Comparison of ENCODE assay signal across 1 cellular context in the genomic region with DNA sequence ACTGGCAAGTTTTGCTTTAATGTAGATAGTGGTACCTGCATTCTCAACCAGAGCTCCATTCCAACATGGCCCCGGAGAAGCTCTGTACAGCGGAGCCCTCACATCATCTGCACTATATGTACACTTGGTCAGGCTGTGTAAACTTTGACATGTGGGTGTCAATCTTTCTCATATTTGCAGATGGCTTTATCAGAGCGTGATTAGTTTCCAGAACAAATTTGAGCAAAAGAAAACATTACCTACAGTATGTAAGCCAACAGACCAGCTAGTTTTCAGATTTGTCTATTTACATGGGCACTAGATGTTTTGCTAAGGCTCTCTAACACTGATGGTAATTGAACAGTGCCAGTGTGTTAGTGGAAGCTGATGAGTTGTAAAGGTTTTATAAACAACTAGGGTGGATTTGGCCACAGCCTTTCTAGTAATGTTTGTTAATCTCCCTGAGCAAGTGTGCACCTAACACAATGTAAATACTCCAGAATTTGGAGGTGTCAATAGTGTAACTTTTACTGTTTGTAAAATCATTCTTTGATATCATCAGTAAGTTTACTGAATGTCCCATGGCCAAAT.
TF ChIP-seq lines count a peak whose summit lies in the region.

No MANE protein-coding gene starts in this region.

TF ChIP-seq in HepG2, 621 proteins besides CTCF, POLR2A, EP300 and RAD21 (continued from another document and continues in another):
- TF ChIP-seq ETV6 (CRISPR knock-in tag; conservative IDR thresholded peaks at IDR 0.05): no peak
- no peak for TF ChIP-seq ZNF207 (IDR thresholded peaks at IDR 0.05; ENCODE audit: borderline replicate concordance)
- TF ChIP-seq ZNF839 (CRISPR knock-in tag; IDR thresholded peaks at IDR 0.05; ENCODE audit: borderline replicate concordance): no peak
- TF ChIP-seq, protein P1, sequence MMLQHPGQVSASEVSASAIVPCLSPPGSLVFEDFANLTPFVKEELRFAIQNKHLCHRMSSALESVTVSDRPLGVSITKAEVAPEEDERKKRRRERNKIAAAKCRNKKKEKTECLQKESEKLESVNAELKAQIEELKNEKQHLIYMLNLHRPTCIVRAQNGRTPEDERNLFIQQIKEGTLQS (CRISPR knock-in tag; IDR thresholded peaks at IDR 0.05): no peak
- no peak for TF ChIP-seq ZNF629 (CRISPR knock-in tag; conservative IDR thresholded peaks at IDR 0.05)
- TF ChIP-seq, protein P2, sequence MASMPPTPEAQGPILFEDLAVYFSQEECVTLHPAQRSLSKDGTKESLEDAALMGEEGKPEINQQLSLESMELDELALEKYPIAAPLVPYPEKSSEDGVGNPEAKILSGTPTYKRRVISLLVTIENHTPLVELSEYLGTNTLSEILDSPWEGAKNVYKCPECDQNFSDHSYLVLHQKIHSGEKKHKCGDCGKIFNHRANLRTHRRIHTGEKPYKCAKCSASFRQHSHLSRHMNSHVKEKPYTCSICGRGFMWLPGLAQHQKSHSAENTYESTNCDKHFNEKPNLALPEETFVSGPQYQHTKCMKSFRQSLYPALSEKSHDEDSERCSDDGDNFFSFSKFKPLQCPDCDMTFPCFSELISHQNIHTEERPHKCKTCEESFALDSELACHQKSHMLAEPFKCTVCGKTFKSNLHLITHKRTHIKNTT (CRISPR knock-in tag; IDR thresholded peaks at IDR 0.05): no peak
- TF ChIP-seq, protein P3, sequence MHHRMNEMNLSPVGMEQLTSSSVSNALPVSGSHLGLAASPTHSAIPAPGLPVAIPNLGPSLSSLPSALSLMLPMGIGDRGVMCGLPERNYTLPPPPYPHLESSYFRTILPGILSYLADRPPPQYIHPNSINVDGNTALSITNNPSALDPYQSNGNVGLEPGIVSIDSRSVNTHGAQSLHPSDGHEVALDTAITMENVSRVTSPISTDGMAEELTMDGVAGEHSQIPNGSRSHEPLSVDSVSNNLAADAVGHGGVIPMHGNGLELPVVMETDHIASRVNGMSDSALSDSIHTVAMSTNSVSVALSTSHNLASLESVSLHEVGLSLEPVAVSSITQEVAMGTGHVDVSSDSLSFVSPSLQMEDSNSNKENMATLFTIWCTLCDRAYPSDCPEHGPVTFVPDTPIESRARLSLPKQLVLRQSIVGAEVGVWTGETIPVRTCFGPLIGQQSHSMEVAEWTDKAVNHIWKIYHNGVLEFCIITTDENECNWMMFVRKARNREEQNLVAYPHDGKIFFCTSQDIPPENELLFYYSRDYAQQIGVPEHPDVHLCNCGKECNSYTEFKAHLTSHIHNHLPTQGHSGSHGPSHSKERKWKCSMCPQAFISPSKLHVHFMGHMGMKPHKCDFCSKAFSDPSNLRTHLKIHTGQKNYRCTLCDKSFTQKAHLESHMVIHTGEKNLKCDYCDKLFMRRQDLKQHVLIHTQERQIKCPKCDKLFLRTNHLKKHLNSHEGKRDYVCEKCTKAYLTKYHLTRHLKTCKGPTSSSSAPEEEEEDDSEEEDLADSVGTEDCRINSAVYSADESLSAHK (CRISPR knock-in tag; IDR thresholded peaks at IDR 0.05; ENCODE audit: borderline replicate concordance): no peak
- TF ChIP-seq, protein P4, sequence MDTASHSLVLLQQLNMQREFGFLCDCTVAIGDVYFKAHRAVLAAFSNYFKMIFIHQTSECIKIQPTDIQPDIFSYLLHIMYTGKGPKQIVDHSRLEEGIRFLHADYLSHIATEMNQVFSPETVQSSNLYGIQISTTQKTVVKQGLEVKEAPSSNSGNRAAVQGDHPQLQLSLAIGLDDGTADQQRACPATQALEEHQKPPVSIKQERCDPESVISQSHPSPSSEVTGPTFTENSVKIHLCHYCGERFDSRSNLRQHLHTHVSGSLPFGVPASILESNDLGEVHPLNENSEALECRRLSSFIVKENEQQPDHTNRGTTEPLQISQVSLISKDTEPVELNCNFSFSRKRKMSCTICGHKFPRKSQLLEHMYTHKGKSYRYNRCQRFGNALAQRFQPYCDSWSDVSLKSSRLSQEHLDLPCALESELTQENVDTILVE (CRISPR knock-in tag; IDR thresholded peaks at IDR 0.05): no peak
- TF ChIP-seq, protein P5, sequence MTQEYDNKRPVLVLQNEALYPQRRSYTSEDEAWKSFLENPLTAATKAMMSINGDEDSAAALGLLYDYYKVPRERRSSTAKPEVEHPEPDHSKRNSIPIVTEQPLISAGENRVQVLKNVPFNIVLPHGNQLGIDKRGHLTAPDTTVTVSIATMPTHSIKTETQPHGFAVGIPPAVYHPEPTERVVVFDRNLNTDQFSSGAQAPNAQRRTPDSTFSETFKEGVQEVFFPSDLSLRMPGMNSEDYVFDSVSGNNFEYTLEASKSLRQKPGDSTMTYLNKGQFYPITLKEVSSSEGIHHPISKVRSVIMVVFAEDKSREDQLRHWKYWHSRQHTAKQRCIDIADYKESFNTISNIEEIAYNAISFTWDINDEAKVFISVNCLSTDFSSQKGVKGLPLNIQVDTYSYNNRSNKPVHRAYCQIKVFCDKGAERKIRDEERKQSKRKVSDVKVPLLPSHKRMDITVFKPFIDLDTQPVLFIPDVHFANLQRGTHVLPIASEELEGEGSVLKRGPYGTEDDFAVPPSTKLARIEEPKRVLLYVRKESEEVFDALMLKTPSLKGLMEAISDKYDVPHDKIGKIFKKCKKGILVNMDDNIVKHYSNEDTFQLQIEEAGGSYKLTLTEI (CRISPR knock-in tag; conservative IDR thresholded peaks at IDR 0.05): no peak
- TF ChIP-seq, protein P6, sequence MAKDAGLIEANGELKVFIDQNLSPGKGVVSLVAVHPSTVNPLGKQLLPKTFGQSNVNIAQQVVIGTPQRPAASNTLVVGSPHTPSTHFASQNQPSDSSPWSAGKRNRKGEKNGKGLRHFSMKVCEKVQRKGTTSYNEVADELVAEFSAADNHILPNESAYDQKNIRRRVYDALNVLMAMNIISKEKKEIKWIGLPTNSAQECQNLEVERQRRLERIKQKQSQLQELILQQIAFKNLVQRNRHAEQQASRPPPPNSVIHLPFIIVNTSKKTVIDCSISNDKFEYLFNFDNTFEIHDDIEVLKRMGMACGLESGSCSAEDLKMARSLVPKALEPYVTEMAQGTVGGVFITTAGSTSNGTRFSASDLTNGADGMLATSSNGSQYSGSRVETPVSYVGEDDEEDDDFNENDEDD (CRISPR knock-in tag; IDR thresholded peaks at IDR 0.05; ENCODE audit: borderline replicate concordance): no peak
- no peak for TF ChIP-seq ZNF34 (CRISPR knock-in tag; IDR thresholded peaks at IDR 0.05; ENCODE audit: borderline replicate concordance)
- TF ChIP-seq MED8 (CRISPR knock-in tag; IDR thresholded peaks at IDR 0.05; ENCODE audit: insufficient replicate concordance): no peak
- TF ChIP-seq TBP (CRISPR knock-in tag; IDR thresholded peaks at IDR 0.05): no peak
- TF ChIP-seq ZBTB20 (CRISPR knock-in tag; IDR thresholded peaks at IDR 0.05; ENCODE audit: borderline replicate concordance, low read depth): peak; percentile 62; the same call in 1 of the 2 replicates
- TF ChIP-seq SOX6 (IDR thresholded peaks at IDR 0.05): no peak
- peak; percentile 46 for TF ChIP-seq SOX6 (CRISPR knock-in tag; IDR thresholded peaks at IDR 0.05)
- TF ChIP-seq HOXA5 (CRISPR knock-in tag; IDR thresholded peaks at IDR 0.05): no peak
- no peak for TF ChIP-seq ZNF446 (CRISPR knock-in tag; IDR thresholded peaks at IDR 0.05)
- TF ChIP-seq, protein P7, sequence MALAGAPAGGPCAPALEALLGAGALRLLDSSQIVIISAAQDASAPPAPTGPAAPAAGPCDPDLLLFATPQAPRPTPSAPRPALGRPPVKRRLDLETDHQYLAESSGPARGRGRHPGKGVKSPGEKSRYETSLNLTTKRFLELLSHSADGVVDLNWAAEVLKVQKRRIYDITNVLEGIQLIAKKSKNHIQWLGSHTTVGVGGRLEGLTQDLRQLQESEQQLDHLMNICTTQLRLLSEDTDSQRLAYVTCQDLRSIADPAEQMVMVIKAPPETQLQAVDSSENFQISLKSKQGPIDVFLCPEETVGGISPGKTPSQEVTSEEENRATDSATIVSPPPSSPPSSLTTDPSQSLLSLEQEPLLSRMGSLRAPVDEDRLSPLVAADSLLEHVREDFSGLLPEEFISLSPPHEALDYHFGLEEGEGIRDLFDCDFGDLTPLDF (CRISPR knock-in tag; IDR thresholded peaks at IDR 0.05): no peak
- no peak for TF ChIP-seq ZNF317 (CRISPR knock-in tag; IDR thresholded peaks at IDR 0.05)
- TF ChIP-seq, protein P8, sequence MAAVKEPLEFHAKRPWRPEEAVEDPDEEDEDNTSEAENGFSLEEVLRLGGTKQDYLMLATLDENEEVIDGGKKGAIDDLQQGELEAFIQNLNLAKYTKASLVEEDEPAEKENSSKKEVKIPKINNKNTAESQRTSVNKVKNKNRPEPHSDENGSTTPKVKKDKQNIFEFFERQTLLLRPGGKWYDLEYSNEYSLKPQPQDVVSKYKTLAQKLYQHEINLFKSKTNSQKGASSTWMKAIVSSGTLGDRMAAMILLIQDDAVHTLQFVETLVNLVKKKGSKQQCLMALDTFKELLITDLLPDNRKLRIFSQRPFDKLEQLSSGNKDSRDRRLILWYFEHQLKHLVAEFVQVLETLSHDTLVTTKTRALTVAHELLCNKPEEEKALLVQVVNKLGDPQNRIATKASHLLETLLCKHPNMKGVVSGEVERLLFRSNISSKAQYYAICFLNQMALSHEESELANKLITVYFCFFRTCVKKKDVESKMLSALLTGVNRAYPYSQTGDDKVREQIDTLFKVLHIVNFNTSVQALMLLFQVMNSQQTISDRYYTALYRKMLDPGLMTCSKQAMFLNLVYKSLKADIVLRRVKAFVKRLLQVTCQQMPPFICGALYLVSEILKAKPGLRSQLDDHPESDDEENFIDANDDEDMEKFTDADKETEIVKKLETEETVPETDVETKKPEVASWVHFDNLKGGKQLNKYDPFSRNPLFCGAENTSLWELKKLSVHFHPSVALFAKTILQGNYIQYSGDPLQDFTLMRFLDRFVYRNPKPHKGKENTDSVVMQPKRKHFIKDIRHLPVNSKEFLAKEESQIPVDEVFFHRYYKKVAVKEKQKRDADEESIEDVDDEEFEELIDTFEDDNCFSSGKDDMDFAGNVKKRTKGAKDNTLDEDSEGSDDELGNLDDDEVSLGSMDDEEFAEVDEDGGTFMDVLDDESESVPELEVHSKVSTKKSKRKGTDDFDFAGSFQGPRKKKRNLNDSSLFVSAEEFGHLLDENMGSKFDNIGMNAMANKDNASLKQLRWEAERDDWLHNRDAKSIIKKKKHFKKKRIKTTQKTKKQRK (IDR thresholded peaks at IDR 0.05; ENCODE audit: low read length): no peak
- TF ChIP-seq ZNF607 (CRISPR knock-in tag; IDR thresholded peaks at IDR 0.05; ENCODE audit: borderline replicate concordance): no peak
- no peak for TF ChIP-seq ZNF333 (CRISPR knock-in tag; IDR thresholded peaks at IDR 0.05; ENCODE audit: borderline replicate concordance)
- no peak for TF ChIP-seq TOE1 (CRISPR knock-in tag; IDR thresholded peaks at IDR 0.05)
- no peak for TF ChIP-seq ZFX (CRISPR knock-in tag; IDR thresholded peaks at IDR 0.05; ENCODE audit: low read depth)
- TF ChIP-seq ETV5 (CRISPR knock-in tag; IDR thresholded peaks at IDR 0.05; ENCODE audit: borderline replicate concordance): no peak; the same call in 1 of the 2 replicates
- TF ChIP-seq KLF6 (CRISPR knock-in tag; IDR thresholded peaks at IDR 0.05): no peak
- TF ChIP-seq, protein P9, sequence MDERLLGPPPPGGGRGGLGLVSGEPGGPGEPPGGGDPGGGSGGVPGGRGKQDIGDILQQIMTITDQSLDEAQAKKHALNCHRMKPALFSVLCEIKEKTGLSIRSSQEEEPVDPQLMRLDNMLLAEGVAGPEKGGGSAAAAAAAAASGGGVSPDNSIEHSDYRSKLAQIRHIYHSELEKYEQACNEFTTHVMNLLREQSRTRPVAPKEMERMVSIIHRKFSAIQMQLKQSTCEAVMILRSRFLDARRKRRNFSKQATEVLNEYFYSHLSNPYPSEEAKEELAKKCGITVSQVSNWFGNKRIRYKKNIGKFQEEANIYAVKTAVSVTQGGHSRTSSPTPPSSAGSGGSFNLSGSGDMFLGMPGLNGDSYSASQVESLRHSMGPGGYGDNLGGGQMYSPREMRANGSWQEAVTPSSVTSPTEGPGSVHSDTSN (CRISPR knock-in tag; IDR thresholded peaks at IDR 0.05): peak; percentile 58
- TF ChIP-seq ZNF282 (IDR thresholded peaks at IDR 0.05; ENCODE audit: partially characterized antibody): no peak
- no peak for TF ChIP-seq TBL1XR1 (IDR thresholded peaks at IDR 0.05; ENCODE audit: borderline replicate concordance, low read length, partially characterized antibody)
- no peak for TF ChIP-seq CBX5 (CRISPR knock-in tag; IDR thresholded peaks at IDR 0.05; ENCODE audit: borderline replicate concordance)
- no peak for TF ChIP-seq ZNF225 (CRISPR knock-in tag; IDR thresholded peaks at IDR 0.05)
- no peak for TF ChIP-seq HNRNPL (IDR thresholded peaks at IDR 0.05; ENCODE audit: low read depth, low read length)
- no peak for TF ChIP-seq RFX5 (IDR thresholded peaks at IDR 0.05; ENCODE audit: low read depth, low read length)
- TF ChIP-seq SRY (CRISPR knock-in tag; IDR thresholded peaks at IDR 0.05): no peak; the same call in 1 of the 2 replicates
- TF ChIP-seq ZNF589 (CRISPR knock-in tag; conservative IDR thresholded peaks at IDR 0.05): no peak
- TF ChIP-seq EED (CRISPR knock-in tag; IDR thresholded peaks at IDR 0.05): no peak
- no peak for TF ChIP-seq ZNF205 (CRISPR knock-in tag; IDR thresholded peaks at IDR 0.05)
- TF ChIP-seq MTF1 (CRISPR knock-in tag; IDR thresholded peaks at IDR 0.05): no peak
- no peak for TF ChIP-seq ZNF713 (CRISPR knock-in tag; IDR thresholded peaks at IDR 0.05)
- no peak for TF ChIP-seq MAFF (IDR thresholded peaks at IDR 0.05; ENCODE audit: low read depth, low read length)
- TF ChIP-seq SRSF4 (IDR thresholded peaks at IDR 0.05; ENCODE audit: low read depth, low read length, poor library complexity, severe bottlenecking): no peak
- TF ChIP-seq CENPT (CRISPR knock-in tag; IDR thresholded peaks at IDR 0.05; ENCODE audit: low read depth): no peak
- TF ChIP-seq KDM2A (CRISPR knock-in tag; IDR thresholded peaks at IDR 0.05; ENCODE audit: borderline replicate concordance, low read depth): no peak
- TF ChIP-seq ZNF121 (CRISPR knock-in tag; IDR thresholded peaks at IDR 0.05): no peak
- no peak for TF ChIP-seq U2AF1 (optimal IDR thresholded peaks at IDR 0.05; ENCODE audit: low read depth, low read length)
- TF ChIP-seq, protein P10, sequence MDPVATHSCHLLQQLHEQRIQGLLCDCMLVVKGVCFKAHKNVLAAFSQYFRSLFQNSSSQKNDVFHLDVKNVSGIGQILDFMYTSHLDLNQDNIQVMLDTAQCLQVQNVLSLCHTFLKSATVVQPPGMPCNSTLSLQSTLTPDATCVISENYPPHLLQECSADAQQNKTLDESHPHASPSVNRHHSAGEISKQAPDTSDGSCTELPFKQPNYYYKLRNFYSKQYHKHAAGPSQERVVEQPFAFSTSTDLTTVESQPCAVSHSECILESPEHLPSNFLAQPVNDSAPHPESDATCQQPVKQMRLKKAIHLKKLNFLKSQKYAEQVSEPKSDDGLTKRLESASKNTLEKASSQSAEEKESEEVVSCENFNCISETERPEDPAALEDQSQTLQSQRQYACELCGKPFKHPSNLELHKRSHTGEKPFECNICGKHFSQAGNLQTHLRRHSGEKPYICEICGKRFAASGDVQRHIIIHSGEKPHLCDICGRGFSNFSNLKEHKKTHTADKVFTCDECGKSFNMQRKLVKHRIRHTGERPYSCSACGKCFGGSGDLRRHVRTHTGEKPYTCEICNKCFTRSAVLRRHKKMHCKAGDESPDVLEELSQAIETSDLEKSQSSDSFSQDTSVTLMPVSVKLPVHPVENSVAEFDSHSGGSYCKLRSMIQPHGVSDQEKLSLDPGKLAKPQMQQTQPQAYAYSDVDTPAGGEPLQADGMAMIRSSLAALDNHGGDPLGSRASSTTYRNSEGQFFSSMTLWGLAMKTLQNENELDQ (CRISPR knock-in tag; IDR thresholded peaks at IDR 0.05; ENCODE audit: borderline replicate concordance): no peak
- peak; percentile 58; the same call in 1 of the 2 replicates for TF ChIP-seq THAP11 (CRISPR knock-in tag; IDR thresholded peaks at IDR 0.05)
- TF ChIP-seq ZNF678 (CRISPR knock-in tag; IDR thresholded peaks at IDR 0.05): no peak
- no peak for TF ChIP-seq MYC (CRISPR knock-in tag; IDR thresholded peaks at IDR 0.05; ENCODE audit: borderline replicate concordance)
